30 cellular contexts compared by ENCODE assay signal in genomic region chr19:56885173-56885679, GRCh38. TPM values are rescaled to one million over a fixed set of nuclear protein-coding genes. Genes with fewer than 3 reads are reported as not detected.
"Had no signal": no experiment of that assay in that cellular context is flagged by ENCODE, and none has a peak within 500 bp of the region (broad histone marks: within the 10 kb centered on the region; RNA-seq: fewer than 3 reads in every experiment).

No MANE protein-coding gene starts in this region.

- H3K4me1 Mint-ChIP-seq: naive thymus-derived CD4-positive, alpha-beta T cell; stimulated activated memory B cell treated with anti-CD40 and anti-IgM and Interleukin-4, amounts not matched to agents 10 μg/mL and 1 μg/mL and 100 μg/mL, for 72 hours; stimulated activated naive CD8-positive, alpha-beta T cell treated with anti-CD3 and anti-CD28 coated beads, Interleukin-15, amount 100 ng/mL, for 72 hours had no signal

- H3K36me3 ChIP-seq: lower lobe of right lung, ovary, sigmoid colon, spleen, tibial nerve, upper lobe of left lung, vagina had no signal

- ATAC-seq: left cardiac atrium; left lobe of liver; lower lobe of right lung; mucosa of descending colon; naive thymus-derived CD4-positive, alpha-beta T cell; natural killer cell treated with Interleukin-12 subunit alpha and Interleukin-12 subunit beta and Interleukin-15 and Interleukin-18, amount 100 ng/mL, for 72 hours; right cardiac atrium; stimulated activated memory B cell treated with anti-CD40 and anti-IgM and Interleukin-4, amounts not matched to agents 10 μg/mL and 1 μg/mL and 100 μg/mL, for 72 hours; stimulated activated naive CD8-positive, alpha-beta T cell treated with anti-CD3 and anti-CD28 coated beads, Interleukin-15, amount 100 ng/mL, for 72 hours had no signal

- H3K27ac ChIP-seq: hepatocyte, lower lobe of right lung, sigmoid colon, spleen, tibial nerve, upper lobe of left lung, vagina had no signal

- H3K27me3 Mint-ChIP-seq: natural killer cell treated with Interleukin-12 subunit alpha and Interleukin-12 subunit beta and Interleukin-15 and Interleukin-18, amount 100 ng/mL, for 72 hours; progenitor cell of endocrine pancreas; stimulated activated naive CD8-positive, alpha-beta T cell treated with anti-CD3 and anti-CD28 coated beads, Interleukin-15, amount 100 ng/mL, for 72 hours had no signal

- H3K4me2 ChIP-seq: hepatocyte had no signal

- H3K9me3 ChIP-seq: ovary, vagina had no signal

- H3K36me3 Mint-ChIP-seq: stimulated activated memory B cell treated with anti-CD40 and anti-IgM and Interleukin-4, amounts not matched to agents 10 μg/mL and 1 μg/mL and 100 μg/mL, for 72 hours had no signal

- H3K4me3 Mint-ChIP-seq: naive thymus-derived CD4-positive, alpha-beta T cell; natural killer cell treated with Interleukin-12 subunit alpha and Interleukin-12 subunit beta and Interleukin-15 and Interleukin-18, amount 100 ng/mL, for 72 hours; stimulated activated memory B cell treated with anti-CD40 and anti-IgM and Interleukin-4, amounts not matched to agents 10 μg/mL and 1 μg/mL and 100 μg/mL, for 72 hours; stimulated activated naive CD8-positive, alpha-beta T cell treated with anti-CD3 and anti-CD28 coated beads, Interleukin-15, amount 100 ng/mL, for 72 hours had no signal

- H3K27me3 ChIP-seq: hepatocyte, ovary, tibial nerve, upper lobe of left lung, vagina had no signal

- DNase-seq: islet precursor cell; left cardiac atrium; lower lobe of right lung; mammary epithelial cell; mesenchymal stem cell; midbrain; mucosa of descending colon; naive thymus-derived CD4-positive, alpha-beta T cell; ovary; right cardiac atrium; sigmoid colon; small intestine; spleen; stimulated activated CD4-positive, alpha-beta T cell treated with anti-CD3 and anti-CD28 coated beads, Interleukin-4, amount 100 ng/mL, for 24 hours; stimulated activated naive CD4-positive, alpha-beta T cell treated with Interleukin-2 at 50 U/mL for 16 hours; stimulated activated naive CD8-positive, alpha-beta T cell treated with anti-CD3 and anti-CD28 coated beads, Interleukin-15, amount 100 ng/mL, for 72 hours; substantia nigra had no signal

- H3K4me1 ChIP-seq: lower lobe of right lung, sigmoid colon, spleen, tibial nerve, upper lobe of left lung, vagina had no signal

- H3K27ac Mint-ChIP-seq: naive thymus-derived CD4-positive, alpha-beta T cell; natural killer cell treated with Interleukin-12 subunit alpha and Interleukin-12 subunit beta and Interleukin-15 and Interleukin-18, amount 100 ng/mL, for 72 hours; progenitor cell of endocrine pancreas; stimulated activated memory B cell treated with anti-CD40 and anti-IgM and Interleukin-4, amounts not matched to agents 10 μg/mL and 1 μg/mL and 100 μg/mL, for 72 hours; stimulated activated naive CD8-positive, alpha-beta T cell treated with anti-CD3 and anti-CD28 coated beads, Interleukin-15, amount 100 ng/mL, for 72 hours had no signal

- H3K4me3 ChIP-seq: hepatocyte, lower lobe of right lung, mucosa of descending colon, ovary, sigmoid colon, spleen, tibial nerve, upper lobe of left lung, vagina had no signal

RNA-seq across cellular contexts. Expression of gene PEG3, which starts 44.7 kb away (rescaled TPM):
- total RNA-seq: hepatocyte; myocyte; natural killer cell treated with Interleukin-12 subunit alpha and Interleukin-12 subunit beta and Interleukin-15 and Interleukin-18, amount 100 ng/mL, for 72 hours; progenitor cell of endocrine pancreas had no signal
- polyA plus RNA-seq: hepatocyte; mammary epithelial cell; naive thymus-derived CD4-positive, alpha-beta T cell had no signal

RNA-seq across cellular contexts. Expression of gene ZIM2, which starts 44.7 kb away (rescaled TPM):
- total RNA-seq: hepatocyte; kidney epithelial cell; left cardiac atrium; left lobe of liver; lower lobe of right lung; mammary epithelial cell; myocyte; naive thymus-derived CD4-positive, alpha-beta T cell; natural killer cell treated with Interleukin-12 subunit alpha and Interleukin-12 subunit beta and Interleukin-15 and Interleukin-18, amount 100 ng/mL, for 72 hours; progenitor cell of endocrine pancreas; pulmonary artery endothelial cell; renal cortical epithelial cell; tibial nerve had no signal
- polyA plus RNA-seq: hepatocyte; mammary epithelial cell; naive thymus-derived CD4-positive, alpha-beta T cell; neural cell; small intestine; spleen had no signal
